8 cellular contexts compared by ENCODE assay signal in genomic region chr16:4801962-4802658, GRCh38. TPM values are rescaled to one million over a fixed set of nuclear protein-coding genes. Genes with fewer than 3 reads are reported as not detected.
A peak's percentile ranks its signal among the peaks of the same experiment; 100 is the strongest.
DNase-seq lines count a peak whose midpoint lies in the region; FAIRE-seq and TF ChIP-seq lines count a peak whose summit lies in the region.

ROGDI (minus strand) TSS chr16:4802633; CDS start chr16:4802571, 62 bp downstream.

- FAIRE-seq in G401.6 (lab: Jason Lieb, UNC): peak; percentile 80

- H3K9me3 ChIP-seq in HAP-1: no peaks in the 10 kb centered on the region
- H3K9me3 ChIP-seq in ovary: no peaks in the 10 kb centered on the region
- no peaks in the 10 kb centered on the region for H3K9me3 ChIP-seq in thymus (ENCODE audit: control insufficient read depth)

- H3K9me3 Mint-ChIP-seq in activated naive CD4-positive, alpha-beta T cell treated with anti-CD3 and anti-CD28 coated beads, Interleukin-2, amount 50 U/mL, for 24 hours: no peaks in the 10 kb centered on the region

- H3K4me3 ChIP-seq in HAP-1: peak within 1 kb of the TSS; percentile 59
- H3K4me3 ChIP-seq in ovary: peak within 1 kb of the TSS; percentile 64
- H3K4me3 ChIP-seq in thymus (ENCODE audit: low read length): peak within 1 kb of the TSS; percentile 95

- intact Hi-C loops in head of caudate nucleus (cut with DNase I): loop anchor here (5.0 kb wide), 2 partner anchors 35 to 45 kb away; partner anchors contain the start of genes GLYR1, UBN1 and ZNF500
- intact Hi-C loops in ovary (cut with DNase I): no loop called here

- H3K4me1 Mint-ChIP-seq in activated naive CD4-positive, alpha-beta T cell treated with anti-CD3 and anti-CD28 coated beads, Interleukin-2, amount 50 U/mL, for 24 hours: peaks cover 9% of the 10 kb centered on the region

- TF ChIP-seq CTCF in ovary (IDR thresholded peaks at IDR 0.05): no peak

- TF ChIP-seq POLR2A in ovary (IDR thresholded peaks at IDR 0.05): no peak

- H3K27ac ChIP-seq in ovary (peak within 1 kb of the TSS; percentile 62 to 72), thymus (ENCODE audit: low read depth) (peak within 1 kb of the TSS; percentile 87)

- in situ Hi-C loops in HAP-1 (cut with MboI; ENCODE audit: low sequenced_read_pairs) (no loop called here), SK-MEL-5 (cut with HindIII; ENCODE audit: low pct_unique_long_range_greater_than_20kb, low sequenced_read_pairs) (no loop called here)

- 0 to 1% (median 1%) methylated on average over 40 to 70 of the region's 70 CpGs for WGBS in ovary, 3 donors
- WGBS in thymus: 1% methylated on average over 70 of the region's 70 CpGs

- H3K36me3 Mint-ChIP-seq in activated naive CD4-positive, alpha-beta T cell treated with anti-CD3 and anti-CD28 coated beads, Interleukin-2, amount 50 U/mL, for 24 hours: peaks cover 1% of the 10 kb centered on the region

- TF ChIP-seq EP300 in ovary (IDR thresholded peaks at IDR 0.05): no peak

- H3K36me3 ChIP-seq in HAP-1 (replicated peaks) (peaks cover 22% of the 10 kb centered on the region), ovary (no peaks in the 10 kb centered on the region), thymus (ENCODE audit: control insufficient read depth, insufficient read depth) (peaks cover 32% of the 10 kb centered on the region)

- H3K27me3 Mint-ChIP-seq in activated naive CD4-positive, alpha-beta T cell treated with anti-CD3 and anti-CD28 coated beads, Interleukin-2, amount 50 U/mL, for 24 hours: no peaks in the 10 kb centered on the region

- H3K4me1 ChIP-seq in HAP-1: peaks cover 12% of the 10 kb centered on the region
- H3K4me1 ChIP-seq in ovary (ENCODE audit: insufficient read depth): peaks cover 7% of the 10 kb centered on the region
- peaks cover 7% of the 10 kb centered on the region for H3K4me1 ChIP-seq in thymus (ENCODE audit: control insufficient read depth, insufficient read depth, low read length)

- peak within 1 kb of the TSS; percentile 85 for H3K4me3 Mint-ChIP-seq in activated naive CD4-positive, alpha-beta T cell treated with anti-CD3 and anti-CD28 coated beads, Interleukin-2, amount 50 U/mL, for 24 hours

- H3K27me3 ChIP-seq in HAP-1 (ENCODE audit: low read depth) (no peaks in the 10 kb centered on the region), ovary (no peaks in the 10 kb centered on the region), thymus (ENCODE audit: control insufficient read depth, insufficient read depth) (no peaks in the 10 kb centered on the region)

- H3K27ac Mint-ChIP-seq in activated naive CD4-positive, alpha-beta T cell treated with anti-CD3 and anti-CD28 coated beads, Interleukin-2, amount 50 U/mL, for 24 hours: peak within 1 kb of the TSS; percentile 41

- DNase-seq in HAP-1 (ENCODE audit: low spot score in 2 of 2) (peak; percentile 77 to 91), M059J (ENCODE audit: low read depth) (peak; percentile 73), SK-MEL-5 (ENCODE audit: low read depth, low spot score) (peak; percentile 26), head of caudate nucleus (peak; percentile 60 to 94 (median 84)), ovary (peak; percentile 69 to 83 (median 74))

RNA-seq across cellular contexts. Expression of gene ROGDI, which starts in this region (rescaled TPM):
- 18.9 and 21.7 TPM in 2 replicates for total RNA-seq in M059J (2014; rRNA removed; shearing (Covaris generic))
- 2.5 and 2.9 TPM in 2 replicates for total RNA-seq in SK-MEL-5 (2014; rRNA removed; shearing (Covaris generic))
- polyA plus RNA-seq in SK-MEL-5 (2015; cell fraction: cytosol; rRNA removed): 7.4 and 10.5 TPM in 2 replicates
- 26.7 and 29.8 TPM in 2 replicates for polyA plus RNA-seq in SK-MEL-5 (2015; cell fraction: nucleus; rRNA removed)
- total RNA-seq in ovary: 10 to 100 TPM in 6 of 7 donors, 1 to 10 TPM in 1; 6.0 to 31.9 (median 25.0) TPM
- polyA plus RNA-seq in ovary (10 to 100 TPM in 1 of 2 donors, 1 to 10 TPM in 1; 9.2 to 17.3 TPM), thymus (40.8 TPM)

Comparison
In these comparisons a context has a peak if more than half of its experiments do, and no peak if none do; other contexts are left out.
1. Peak in every context shown above with its lines: DNase-seq, H3K4me3 ChIP-seq and H3K27ac ChIP-seq.
2. DNase-seq: peak in every context shown above with its lines; median percentile 84 in HAP-1; 84 in head of caudate nucleus; 74 in ovary; 73 in M059J; 26 in SK-MEL-5.